Comparison of ENCODE assay signal across 19 cellular contexts in the genomic region with DNA sequence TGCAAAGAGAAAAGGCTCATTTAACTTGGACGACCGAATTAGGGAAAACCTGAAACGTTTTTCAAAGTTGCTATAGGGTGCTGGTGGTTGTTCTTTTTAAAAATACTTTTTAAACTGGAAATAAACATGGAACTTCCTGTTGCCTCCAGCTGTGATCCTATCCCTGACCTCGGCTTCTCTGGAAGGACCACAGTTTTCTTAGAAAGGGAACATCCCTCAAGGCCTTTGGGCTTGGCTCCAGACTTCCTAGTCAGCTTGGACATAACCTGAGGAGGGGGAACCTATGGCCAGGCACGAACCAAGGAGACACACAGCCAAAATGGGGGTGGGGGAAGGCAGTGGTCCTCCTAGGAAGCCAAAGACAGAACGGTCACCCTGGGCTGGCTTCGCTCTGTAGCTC.
"Had no signal": no experiment of that assay in that cellular context is flagged by ENCODE, and none has a peak within 500 bp of the region (broad histone marks: within the 10 kb centered on the region; RNA-seq: fewer than 3 reads in every experiment).

No MANE protein-coding gene starts in this region.

- H3K27ac ChIP-seq: cardiac muscle cell, hepatocyte, lower lobe of right lung, thoracic aorta had no signal

- ATAC-seq: left colon; lower lobe of right lung; stimulated activated memory B cell treated with anti-CD40 and anti-IgM and Interleukin-4, amounts not matched to agents 10 μg/mL and 1 μg/mL and 100 μg/mL, for 72 hours; stimulated activated naive CD8-positive, alpha-beta T cell treated with anti-CD3 and anti-CD28 coated beads, Interleukin-15, amount 100 ng/mL, for 72 hours had no signal

- H3K36me3 ChIP-seq: cardiac muscle cell, lower lobe of right lung, thoracic aorta, transverse colon had no signal

- H3K9me3 ChIP-seq: lower lobe of right lung, thoracic aorta, transverse colon had no signal

- H3K4me1 ChIP-seq: lower lobe of right lung had no signal

- H3K4me3 ChIP-seq: cardiac muscle cell, dorsolateral prefrontal cortex, hepatocyte, lower lobe of right lung, thoracic aorta, transverse colon had no signal

- DNase-seq: cerebellar nuclear complex; cortex of kidney; effector CD8-positive, alpha-beta T cell; foreskin melanocyte; head of caudate nucleus; left colon; lower lobe of right lung; naive B cell; occipital lobe; stimulated activated CD4-positive, alpha-beta T cell treated with anti-CD3 and anti-CD28 coated beads, Interleukin-15, amount 100 ng/mL, for 24 hours; stimulated activated CD4-positive, alpha-beta T cell treated with anti-CD3 and anti-CD28 coated beads, Interleukin-1b, Interleukin-23, amount 100 ng/mL, for 48 hours; stimulated activated CD4-positive, alpha-beta T cell treated with anti-CD3 and anti-CD28 coated beads, Interleukin-4, amount 100 ng/mL, for 24 hours; stimulated activated naive CD8-positive, alpha-beta T cell treated with anti-CD3 and anti-CD28 coated beads, Interleukin-15, amount 100 ng/mL, for 72 hours; transverse colon had no signal

- H3K27me3 ChIP-seq: cardiac muscle cell, dorsolateral prefrontal cortex, hepatocyte, transverse colon had no signal
